ENCODE assay signal across 9 cellular contexts in genomic region chr11:68596231-68596630, GRCh38.
"Had no signal": no experiment of that assay in that cellular context is flagged by ENCODE, and none has a peak within 500 bp of the region (broad histone marks: within the 10 kb centered on the region; RNA-seq: fewer than 3 reads in every experiment).

No MANE protein-coding gene starts in this region.

- H3K27me3 Mint-ChIP-seq: activated CD4-positive, alpha-beta memory T cell treated with anti-CD3 and anti-CD28 coated beads for 36 hours had no signal

- DNase-seq: activated CD4-positive, alpha-beta memory T cell treated with anti-CD3 and anti-CD28 coated beads for 36 hours; activated CD8-positive, alpha-beta memory T cell treated with anti-CD3 and anti-CD28 coated beads, Interleukin-2, amount 50 U/mL, for 4 hours; effector CD4-positive, alpha-beta T cell; gastrocnemius medialis; kidney; left ventricle myocardium superior; posterior cingulate gyrus; right cardiac atrium; stimulated activated naive CD4-positive, alpha-beta T cell had no signal

- H3K4me3 Mint-ChIP-seq: activated CD4-positive, alpha-beta memory T cell treated with anti-CD3 and anti-CD28 coated beads for 36 hours had no signal

- ATAC-seq: gastrocnemius medialis, left ventricle myocardium superior had no signal

- H3K9me3 Mint-ChIP-seq: activated CD4-positive, alpha-beta memory T cell treated with anti-CD3 and anti-CD28 coated beads for 36 hours had no signal
